10 cellular contexts compared by ENCODE assay signal in genomic region chr6:55694148-55694547, GRCh38.
A peak's percentile ranks its signal among the peaks of the same experiment; 100 is the strongest.
DNase-seq lines count a peak whose midpoint lies in the region; ATAC-seq and TF ChIP-seq lines count a peak whose summit lies in the region.
"Had no signal": no experiment of that assay in that cellular context is flagged by ENCODE, and none has a peak within 500 bp of the region (broad histone marks: within the 10 kb centered on the region; RNA-seq: fewer than 3 reads in every experiment).

No MANE protein-coding gene starts in this region.

- 13% methylated on average over 2 of the region's 2 CpGs for WGBS in SK-N-SH (ENCODE audit: low lambda C conversion rate)
- 38 to 47% (median 44%) methylated on average over 2 of the region's 2 CpGs for WGBS in heart left ventricle, 4 donors

- no peak for TF ChIP-seq POLR2A in heart left ventricle (IDR thresholded peaks at IDR 0.05)

- ATAC-seq in heart left ventricle: peak; percentile 83 to 97 (median 92)
- ATAC-seq in activated naive CD4-positive, alpha-beta T cell treated with anti-CD3 and anti-CD28 coated beads, Interleukin-2, amount 50 U/mL, for 72 hours: no peak
- no peak for ATAC-seq in GM18870 (IDR thresholded peaks at IDR 0.05; ENCODE audit: unreplicated experiment)
- ATAC-seq: effector memory CD8-positive, alpha-beta T cell had no signal

- TF ChIP-seq EP300 in SK-N-SH (IDR thresholded peaks at IDR 0.05; ENCODE audit: borderline replicate concordance in 1 of 2, low read depth in 1 of 2, low read length in 1 of 2): peak in 1 of 2 experiments; percentile 17; a peak in 1 of 4 replicates

- in situ Hi-C loops in HAP-1 (cut with MboI; ENCODE audit: low sequenced_read_pairs): no loop called here

- intact Hi-C loops in heart left ventricle (cut with DNase I): no loop called here

- H3K9me3 Mint-ChIP-seq in activated naive CD4-positive, alpha-beta T cell treated with anti-CD3 and anti-CD28 coated beads, Interleukin-2, amount 50 U/mL, for 72 hours: peaks cover 3 to 12% of the 10 kb centered on the region in 2 donors

- POLR2A ChIA-PET in SK-N-SH (lab: Yijun Ruan, JAX): no interaction called here

- no peak overlapping the region for H3K4me3 ChIP-seq in HAP-1
- H3K4me3 ChIP-seq in SK-N-SH (ENCODE audit: low read depth in 2 of 2, low read length in 1 of 2): no peak overlapping the region
- no peak overlapping the region for H3K4me3 ChIP-seq in heart left ventricle
- H3K4me3 ChIP-seq in skeletal muscle cell (ENCODE audit: low read depth, low read length): no peak overlapping the region
- H3K4me3 ChIP-seq: suprapubic skin had no signal

- peaks cover 11% of the 10 kb centered on the region for H3K4me1 ChIP-seq in HAP-1
- H3K4me1 ChIP-seq in SK-N-SH (ENCODE audit: control insufficient read depth in 1 of 2, insufficient read depth in 2 of 2, low read depth in 1 of 2, low read length in 1 of 2): no peaks in the 10 kb centered on the region; a peak in 1 of 4 replicates
- H3K4me1 ChIP-seq in heart left ventricle: no peaks in the 10 kb centered on the region
- H3K4me1 ChIP-seq: suprapubic skin had no signal

- no peaks in the 10 kb centered on the region for H3K9me2 ChIP-seq in SK-N-SH

- no peak for TF ChIP-seq RAD21 in SK-N-SH (IDR thresholded peaks at IDR 0.05; ENCODE audit: low read length)

- no peaks in the 10 kb centered on the region for H4K20me1 ChIP-seq in SK-N-SH (ENCODE audit: insufficient read depth)

- H3K9ac ChIP-seq in SK-N-SH: no peak overlapping the region

- DNase-seq in HAP-1 (ENCODE audit: low spot score in 2 of 2) (peak; percentile 24 to 47), SK-N-SH (no peak), heart left ventricle (peak in 4 of 5 donors; percentile 28 to 56 (median 32)), skeletal muscle cell (ENCODE audit: low read depth) (peak; percentile 63)
- no peak for DNase-seq in activated naive CD4-positive, alpha-beta T cell treated with anti-CD3 and anti-CD28 coated beads, Interleukin-2, amount 50 U/mL, for 72 hours (ENCODE audit: low spot score in 2 of 2)
- no peak for DNase-seq in activated CD4-positive, alpha-beta T cell treated with anti-CD3 and anti-CD28 coated beads for 4 hours
- DNase-seq: effector memory CD8-positive, alpha-beta T cell; GF-D8 had no signal

- no peaks in the 10 kb centered on the region for H3K79me2 ChIP-seq in SK-N-SH (ENCODE audit: insufficient read depth)

- TF ChIP-seq CTCF in SK-N-SH (IDR thresholded peaks at IDR 0.05) (no peak), heart left ventricle (IDR thresholded peaks at IDR 0.05) (no peak)

- no peak overlapping the region for H3K4me2 ChIP-seq in SK-N-SH

- no peak overlapping the region for H3K27ac ChIP-seq in SK-N-SH (ENCODE audit: low read depth in 2 of 2, low read length in 1 of 2)
- no peak overlapping the region for H3K27ac ChIP-seq in heart left ventricle
- H3K27ac ChIP-seq: suprapubic skin had no signal

- no peaks in the 10 kb centered on the region for H3F3A ChIP-seq in SK-N-SH (replicated peaks; ENCODE audit: insufficient read depth)

- no peak overlapping the region for H2AFZ ChIP-seq in SK-N-SH (ENCODE audit: low read depth)

- H3K9me3 ChIP-seq in HAP-1 (no peaks in the 10 kb centered on the region), SK-N-SH (no peaks in the 10 kb centered on the region; the same call in 1 of the 2 replicates), heart left ventricle (no peaks in the 10 kb centered on the region)
- H3K9me3 ChIP-seq: suprapubic skin had no signal

- H3K27me3 ChIP-seq in HAP-1 (ENCODE audit: low read depth) (no peaks in the 10 kb centered on the region), SK-N-SH (ENCODE audit: insufficient read depth) (no peaks in the 10 kb centered on the region), heart left ventricle (no peaks in the 10 kb centered on the region)
- H3K27me3 ChIP-seq: suprapubic skin had no signal

- CTCF ChIA-PET in SK-N-SH (lab: Yijun Ruan, JAX): no interaction called here

- H3K36me3 ChIP-seq in HAP-1 (replicated peaks) (no peaks in the 10 kb centered on the region), SK-N-SH (replicated peaks in 1 of 2; ENCODE audit: control insufficient read depth in 1 of 2, insufficient read depth in 2 of 2, low read length in 1 of 2) (no peaks in the 10 kb centered on the region), heart left ventricle (no peaks in the 10 kb centered on the region)
- H3K36me3 ChIP-seq: suprapubic skin had no signal

- no peak overlapping the region for H3K27ac Mint-ChIP-seq in activated naive CD4-positive, alpha-beta T cell treated with anti-CD3 and anti-CD28 coated beads, Interleukin-2, amount 50 U/mL, for 72 hours
- H3K27ac Mint-ChIP-seq: effector memory CD8-positive, alpha-beta T cell had no signal

- H3K36me3 Mint-ChIP-seq in activated naive CD4-positive, alpha-beta T cell treated with anti-CD3 and anti-CD28 coated beads, Interleukin-2, amount 50 U/mL, for 72 hours: no peaks in the 10 kb centered on the region

TF ChIP-seq in SK-N-SH, 30 proteins besides CTCF, POLR2A, EP300 and RAD21 (continues in another document):
- TF ChIP-seq, protein P1, sequence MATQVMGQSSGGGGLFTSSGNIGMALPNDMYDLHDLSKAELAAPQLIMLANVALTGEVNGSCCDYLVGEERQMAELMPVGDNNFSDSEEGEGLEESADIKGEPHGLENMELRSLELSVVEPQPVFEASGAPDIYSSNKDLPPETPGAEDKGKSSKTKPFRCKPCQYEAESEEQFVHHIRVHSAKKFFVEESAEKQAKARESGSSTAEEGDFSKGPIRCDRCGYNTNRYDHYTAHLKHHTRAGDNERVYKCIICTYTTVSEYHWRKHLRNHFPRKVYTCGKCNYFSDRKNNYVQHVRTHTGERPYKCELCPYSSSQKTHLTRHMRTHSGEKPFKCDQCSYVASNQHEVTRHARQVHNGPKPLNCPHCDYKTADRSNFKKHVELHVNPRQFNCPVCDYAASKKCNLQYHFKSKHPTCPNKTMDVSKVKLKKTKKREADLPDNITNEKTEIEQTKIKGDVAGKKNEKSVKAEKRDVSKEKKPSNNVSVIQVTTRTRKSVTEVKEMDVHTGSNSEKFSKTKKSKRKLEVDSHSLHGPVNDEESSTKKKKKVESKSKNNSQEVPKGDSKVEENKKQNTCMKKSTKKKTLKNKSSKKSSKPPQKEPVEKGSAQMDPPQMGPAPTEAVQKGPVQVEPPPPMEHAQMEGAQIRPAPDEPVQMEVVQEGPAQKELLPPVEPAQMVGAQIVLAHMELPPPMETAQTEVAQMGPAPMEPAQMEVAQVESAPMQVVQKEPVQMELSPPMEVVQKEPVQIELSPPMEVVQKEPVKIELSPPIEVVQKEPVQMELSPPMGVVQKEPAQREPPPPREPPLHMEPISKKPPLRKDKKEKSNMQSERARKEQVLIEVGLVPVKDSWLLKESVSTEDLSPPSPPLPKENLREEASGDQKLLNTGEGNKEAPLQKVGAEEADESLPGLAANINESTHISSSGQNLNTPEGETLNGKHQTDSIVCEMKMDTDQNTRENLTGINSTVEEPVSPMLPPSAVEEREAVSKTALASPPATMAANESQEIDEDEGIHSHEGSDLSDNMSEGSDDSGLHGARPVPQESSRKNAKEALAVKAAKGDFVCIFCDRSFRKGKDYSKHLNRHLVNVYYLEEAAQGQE (IDR thresholded peaks at IDR 0.05; ENCODE audit: low read depth, low read length): no peak
- TF ChIP-seq NFIC (IDR thresholded peaks at IDR 0.05; ENCODE audit: borderline replicate concordance) (peak; percentile 34; the same call in 1 of the 2 replicates), SMC3 (IDR thresholded peaks at IDR 0.05; ENCODE audit: low read depth, low read length) (no peak), JUND (IDR thresholded peaks at IDR 0.05) (no peak), TCF12 (IDR thresholded peaks at IDR 0.05) (peak; percentile 88), RXRA (IDR thresholded peaks at IDR 0.05; ENCODE audit: borderline replicate concordance, low read depth) (no peak), TAF1 (IDR thresholded peaks at IDR 0.05; ENCODE audit: borderline replicate concordance, low read depth, low read length) (no peak), RCOR1 (IDR thresholded peaks at IDR 0.05; ENCODE audit: low read length) (no peak), CHD2 (IDR thresholded peaks at IDR 0.05; ENCODE audit: low read length, partially characterized antibody) (no peak), FOSL2 (IDR thresholded peaks at IDR 0.05; ENCODE audit: borderline replicate concordance, low read depth) (no peak), MAX (IDR thresholded peaks at IDR 0.05; ENCODE audit: low read depth) (no peak), MXI1 (IDR thresholded peaks at IDR 0.05; ENCODE audit: low read depth, low read length) (no peak), RFX5 (IDR thresholded peaks at IDR 0.05; ENCODE audit: low read length) (no peak), NRF1 (IDR thresholded peaks at IDR 0.05; ENCODE audit: low read depth, low read length) (no peak), GATA2 (CRISPR knock-in tag; IDR thresholded peaks at IDR 0.05) (no peak), FOXJ3 (CRISPR knock-in tag; IDR thresholded peaks at IDR 0.05) (no peak), SIN3A (IDR thresholded peaks at IDR 0.05; ENCODE audit: borderline replicate concordance, low read depth, low read length) (no peak), POLR2AphosphoS5 (IDR thresholded peaks at IDR 0.05; ENCODE audit: low read depth, low read length) (peak; percentile 32; the same call in 1 of the 2 replicates)
- TF ChIP-seq, protein P2, sequence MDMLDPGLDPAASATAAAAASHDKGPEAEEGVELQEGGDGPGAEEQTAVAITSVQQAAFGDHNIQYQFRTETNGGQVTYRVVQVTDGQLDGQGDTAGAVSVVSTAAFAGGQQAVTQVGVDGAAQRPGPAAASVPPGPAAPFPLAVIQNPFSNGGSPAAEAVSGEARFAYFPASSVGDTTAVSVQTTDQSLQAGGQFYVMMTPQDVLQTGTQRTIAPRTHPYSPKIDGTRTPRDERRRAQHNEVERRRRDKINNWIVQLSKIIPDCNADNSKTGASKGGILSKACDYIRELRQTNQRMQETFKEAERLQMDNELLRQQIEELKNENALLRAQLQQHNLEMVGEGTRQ (IDR thresholded peaks at IDR 0.05; ENCODE audit: borderline replicate concordance, low read depth, low read length): no peak

Comparison
In these comparisons a context has a peak if more than half of its experiments do, and no peak if none do; other contexts are left out.
1. DNase-seq: peak in HAP-1 (2 of 2), heart left ventricle (4 of 5) and skeletal muscle cell (single experiment); none in SK-N-SH (single experiment), activated naive CD4-positive, alpha-beta T cell treated with anti-CD3 and anti-CD28 coated beads, Interleukin-2, amount 50 U/mL, for 72 hours (0 of 2) and activated CD4-positive, alpha-beta T cell treated with anti-CD3 and anti-CD28 coated beads for 4 hours (0 of 2).
2. ATAC-seq: peak in heart left ventricle (4 of 4); none in activated naive CD4-positive, alpha-beta T cell treated with anti-CD3 and anti-CD28 coated beads, Interleukin-2, amount 50 U/mL, for 72 hours (0 of 2) and GM18870 (single experiment).